22 cellular contexts compared by ENCODE assay signal in the genomic region with DNA sequence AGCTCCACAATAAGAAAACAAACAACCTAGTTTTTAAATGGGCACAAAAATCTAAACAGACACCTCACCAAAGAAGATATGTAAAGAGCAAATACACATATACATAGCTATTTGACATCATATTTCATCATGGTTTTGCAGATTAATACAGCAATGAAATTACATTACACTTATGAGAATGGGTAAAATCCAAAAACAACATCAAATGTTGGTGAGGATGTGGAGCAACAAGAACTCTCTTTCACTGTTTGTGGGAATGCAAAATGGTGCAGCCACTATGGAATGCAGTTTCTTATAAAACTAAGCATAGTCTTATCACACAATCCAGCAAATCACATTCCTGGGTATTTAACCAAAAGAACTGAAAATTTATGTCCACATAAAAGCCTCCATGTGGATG. TPM values are rescaled to one million over a fixed set of nuclear protein-coding genes. Genes with fewer than 3 reads are reported as not detected.
DNase-seq lines count a peak whose midpoint lies in the region; ATAC-seq, FAIRE-seq and TF ChIP-seq lines count a peak whose summit lies in the region.
"Had no signal": no experiment of that assay in that cellular context is flagged by ENCODE, and none has a peak within 500 bp of the region (broad histone marks: within the 10 kb centered on the region; RNA-seq: fewer than 3 reads in every experiment).

No MANE protein-coding gene starts in this region.

- peaks cover 17% of the 10 kb centered on the region for H3K4me1 Mint-ChIP-seq in HFFc6 (ENCODE audit: low read depth)
- no peaks in the 10 kb centered on the region for H3K4me1 Mint-ChIP-seq in astrocyte (ENCODE audit: low read depth, unreplicated experiment)

- TF ChIP-seq CTCF in HFFc6 (IDR thresholded peaks at IDR 0.05) (no peak), astrocyte (IDR thresholded peaks at IDR 0.05; ENCODE audit: insufficient read depth, low read depth, low read length) (no peak), fibroblast of pulmonary artery (IDR thresholded peaks at IDR 0.05; ENCODE audit: low read length, missing control alignments) (no peak), stomach (IDR thresholded peaks at IDR 0.05) (no peak)

- H3K27ac ChIP-seq in astrocyte (ENCODE audit: low read depth, low read length) (no peak overlapping the region), stomach (no peak overlapping the region)

- H3K27me3 ChIP-seq in astrocyte (ENCODE audit: insufficient read depth, low read length) (no peaks in the 10 kb centered on the region), stomach (no peaks in the 10 kb centered on the region)

- no peak overlapping the region for H3K4me2 ChIP-seq in astrocyte (ENCODE audit: low read length)

- H3K4me1 ChIP-seq in astrocyte (ENCODE audit: insufficient read depth, low read length) (no peaks in the 10 kb centered on the region), stomach (no peaks in the 10 kb centered on the region)

- TF ChIP-seq EP300 in stomach (IDR thresholded peaks at IDR 0.05): no peak

- TF ChIP-seq POLR2A in stomach (IDR thresholded peaks at IDR 0.05): no peak

- H3K27me3 Mint-ChIP-seq in HFFc6 (ENCODE audit: insufficient read depth): peaks cover 10% of the 10 kb centered on the region
- no peaks in the 10 kb centered on the region for H3K27me3 Mint-ChIP-seq in astrocyte (ENCODE audit: low read depth, unreplicated experiment)
- H3K27me3 Mint-ChIP-seq: B cell; CD4-positive, CD25-positive, alpha-beta regulatory T cell; IgD-negative memory B cell; T-cell had no signal

- no peaks in the 10 kb centered on the region for H3K36me3 ChIP-seq in astrocyte (ENCODE audit: insufficient read depth, low read length)
- no peaks in the 10 kb centered on the region for H3K36me3 ChIP-seq in stomach

- H3K27ac Mint-ChIP-seq in HFFc6 (no peak overlapping the region), astrocyte (ENCODE audit: unreplicated experiment) (no peak overlapping the region)
- H3K27ac Mint-ChIP-seq: CD4-positive, CD25-positive, alpha-beta regulatory T cell; T-cell had no signal

- no peak for FAIRE-seq in astrocyte (lab: Jason Lieb, UNC)

- H2AFZ ChIP-seq in astrocyte (ENCODE audit: low read depth, low read length): no peak overlapping the region

- H3K9me3 ChIP-seq in astrocyte (ENCODE audit: insufficient read depth, low read depth, low read length) (no peaks in the 10 kb centered on the region), stomach (peaks cover 0 to 21% (median 8%) of the 10 kb centered on the region in 4 donors)

- H3K36me3 Mint-ChIP-seq in HFFc6 (ENCODE audit: low read depth) (no peaks in the 10 kb centered on the region), astrocyte (ENCODE audit: low read depth, unreplicated experiment) (peaks cover 7% of the 10 kb centered on the region)

- H3K9me3 Mint-ChIP-seq in HFFc6 (peaks cover 5% of the 10 kb centered on the region; the same call in 1 of the 2 replicates), astrocyte (ENCODE audit: unreplicated experiment) (peaks cover 12% of the 10 kb centered on the region)

- H3K4me3 ChIP-seq in astrocyte (ENCODE audit: insufficient read depth, low read depth, low read length) (no peak overlapping the region), fibroblast of pulmonary artery (replicated peaks; ENCODE audit: low read depth, low read length) (no peak overlapping the region), stomach (no peak overlapping the region)

- no peak for ATAC-seq in HG03045 (IDR thresholded peaks at IDR 0.05; ENCODE audit: unreplicated experiment)
- ATAC-seq: PC-3, SK-N-SH treated with all-trans-retinoic acid at 6 μM for 48 hours, T-cell had no signal

- H3K9ac ChIP-seq in astrocyte (ENCODE audit: low read length): no peak overlapping the region

- no peaks in the 10 kb centered on the region for H3K79me2 ChIP-seq in astrocyte (ENCODE audit: insufficient read depth, low read length)

- intact Hi-C loops in posterior vena cava (cut with DNase I): no loop called here
- intact Hi-C loops in stomach (cut with DNase I; ENCODE audit: low total_unique reads): no loop called here

- no peaks in the 10 kb centered on the region for H4K20me1 ChIP-seq in astrocyte (ENCODE audit: insufficient read depth, low read length)

- no peak overlapping the region for H3K4me3 Mint-ChIP-seq in HFFc6
- no peak overlapping the region for H3K4me3 Mint-ChIP-seq in astrocyte (ENCODE audit: unreplicated experiment)
- H3K4me3 Mint-ChIP-seq: B cell; CD4-positive, CD25-positive, alpha-beta regulatory T cell; T-cell had no signal

- DNase-seq in HFFc6 (peak; percentile 6), astrocyte (ENCODE audit: low read depth) (peak; percentile 53), fibroblast of pulmonary artery (ENCODE audit: low read depth) (peak; percentile 17), posterior vena cava (ENCODE audit: low spot score) (no peak), stomach (no peak), NCI-H146 treated with DMSO at 0.1 percent for 48 hours (lab: John Stamatoyannopoulos, UW; ENCODE audit: unreplicated experiment) (no peak)
- DNase-seq: CD4-positive, CD25-positive, alpha-beta regulatory T cell; DMS153; NCI-H1105; NCI-H1694; NCI-H510A treated with DMSO at 0.1 percent for 48 hours; NCI-H82; PC-3; RPMI8226; SHP77 treated with DMSO at 0.1 percent for 48 hours; T-cell had no signal

RNA-seq across cellular contexts. Expression of a gene that starts 25.0 kb away (rescaled TPM):
- total RNA-seq in HFFc6 (2021; fragmentation: NEBNext Ultra II Directional; extraction: Animal tissue kit (Norgen Biotek cat#: 25700)): 1 to 10 TPM in 3 of 6 experiments, under 1 TPM in 3; 0.76 to 1.3 (median 0.97) TPM
- total RNA-seq in astrocyte (3.1 and 3.8 TPM in 2 replicates), posterior vena cava (1 to 10 TPM; 4.9 to 6.0 TPM), stomach (10 to 100 TPM in 1 of 5 donors, 1 to 10 TPM in 2, not detected in 2; 3.3 to 29.0 (median 4.3) TPM)
- under 1 TPM; 0.19 to 0.46 (median 0.23) TPM for polyA plus RNA-seq in stomach

RNA-seq across cellular contexts. Expression of a gene that starts 27.1 kb away (rescaled TPM):
- under 1 TPM in 2 of 6 experiments, not detected in 4; 0.07 to 0.10 TPM for total RNA-seq in HFFc6 (2021; fragmentation: NEBNext Ultra II Directional; extraction: Animal tissue kit (Norgen Biotek cat#: 25700))
- total RNA-seq in astrocyte (0.54 and 0.70 TPM in 2 replicates), posterior vena cava (10 to 100 TPM; 11.1 to 15.8 TPM), stomach (10 to 100 TPM in 1 of 5 donors, 1 to 10 TPM in 3, not detected in 1; 5.3 to 37.4 (median 6.9) TPM)
- 1 to 10 TPM; 1.2 to 2.9 (median 1.5) TPM for polyA plus RNA-seq in stomach
- total RNA-seq: HT-29 had no signal

RNA-seq across cellular contexts. Expression of a gene that starts 36.0 kb away (rescaled TPM):
- 100 to 1,000 TPM; 161 to 210 (median 187) TPM for total RNA-seq in HFFc6 (2021; fragmentation: NEBNext Ultra II Directional; extraction: Animal tissue kit (Norgen Biotek cat#: 25700))
- total RNA-seq in astrocyte: 159 and 169 TPM in 2 replicates
- total RNA-seq in posterior vena cava: 100 to 1,000 TPM in 1 of 2 donors, 10 to 100 TPM in 1; 90.2 to 111 TPM
- 100 to 1,000 TPM in 2 of 5 donors, 10 to 100 TPM in 3; 23.2 to 149 (median 63.0) TPM for total RNA-seq in stomach
- polyA plus RNA-seq in stomach: 10 to 100 TPM; 10.4 to 35.6 (median 35.6) TPM
- total RNA-seq: CD4-positive, CD25-positive, alpha-beta regulatory T cell had no signal
- polyA plus RNA-seq: CD4-positive, CD25-positive, alpha-beta regulatory T cell had no signal

RNA-seq across cellular contexts. Expression of a gene that starts 48.9 kb away (rescaled TPM):
- total RNA-seq in HFFc6 (2021; fragmentation: NEBNext Ultra II Directional; extraction: Animal tissue kit (Norgen Biotek cat#: 25700)): not detected
- total RNA-seq in astrocyte (not detected in 2 replicates), posterior vena cava (under 1 TPM in 1 of 2 donors, not detected in 1; 0.38 TPM), stomach (1 to 10 TPM in 1 of 5 donors, under 1 TPM in 1, not detected in 3; 0.72 to 1.1 TPM)
- under 1 TPM in 2 of 3 donors, not detected in 1; 0.15 to 0.60 TPM for polyA plus RNA-seq in stomach
- total RNA-seq: HT-29, PC-3 had no signal
- polyA plus RNA-seq: AG04450 had no signal

Comparison
In these comparisons a context has a peak if more than half of its experiments do, and no peak if none do; other contexts are left out.
1. DNase-seq: peak in HFFc6 (single experiment), astrocyte (single experiment) and fibroblast of pulmonary artery (single experiment); none in posterior vena cava (single experiment), stomach (single experiment) and NCI-H146 treated with DMSO at 0.1 percent for 48 hours (single experiment).